In genomic region chr14:102182901-102183619, GRCh38 we compare ENCODE assay signal across 17 cellular contexts. TPM values are rescaled to one million over a fixed set of nuclear protein-coding genes. Genes with fewer than 3 reads are reported as not detected.
DNase-seq lines count a peak whose midpoint lies in the region; ATAC-seq, FAIRE-seq and TF ChIP-seq lines count a peak whose summit lies in the region.
"Had no signal": no experiment of that assay in that cellular context is flagged by ENCODE, and none has a peak within 500 bp of the region (broad histone marks: within the 10 kb centered on the region; RNA-seq: fewer than 3 reads in every experiment).

No MANE protein-coding gene starts in this region.

- DNase-seq in ELR (ENCODE audit: low read depth): peak; percentile 50
- peak; percentile 61 for DNase-seq in NCI-H446 treated with DMSO at 0.1 percent for 48 hours (lab: John Stamatoyannopoulos, UW)
- peak; percentile 27 for DNase-seq in choroid plexus epithelial cell (ENCODE audit: low read depth)
- DNase-seq in psoas muscle: no peak
- DNase-seq in activated CD4-positive, CD25-positive, alpha-beta regulatory T cell treated with anti-CD3 and anti-CD28 coated beads, Interleukin-2, amount 50 U/mL, for 72 hours: no peak
- no peak for DNase-seq in D721Med (ENCODE audit: insufficient read length, low spot score)
- no peak for DNase-seq in GM13977 (ENCODE audit: low spot score)
- DNase-seq: activated CD8-positive, alpha-beta memory T cell treated with anti-CD3 and anti-CD28 coated beads for 24 hours; amniotic stem cell; endodermal cell; GDM1; NCI-H1092 had no signal

- in situ Hi-C loops in GM13977 (cut with MboI; ENCODE audit: low pct_unique_long_range_greater_than_20kb, low sequenced_read_pairs, unreplicated experiment): no loop called here

- H3K36me3 ChIP-seq in psoas muscle (ENCODE audit: insufficient read depth in 1 of 2, low read depth in 1 of 2): no peaks in the 10 kb centered on the region
- H3K36me3 ChIP-seq: right atrium auricular region had no signal

- H3K27me3 ChIP-seq in psoas muscle (ENCODE audit: insufficient read depth in 3 of 3, low read length in 2 of 3): no peaks in the 10 kb centered on the region
- H3K27me3 ChIP-seq: right atrium auricular region had no signal

- ATAC-seq in psoas muscle (no peak), GM21360 (IDR thresholded peaks at IDR 0.05; ENCODE audit: unreplicated experiment) (no peak)
- ATAC-seq: HCT116 had no signal

- H3K27ac ChIP-seq in psoas muscle: peak overlapping the region; percentile 62
- H3K27ac ChIP-seq: right atrium auricular region had no signal

- intact Hi-C loops in psoas muscle (cut with DNase I): no loop called here

- peaks cover 83% of the 10 kb centered on the region for H3K4me1 ChIP-seq in psoas muscle

- 37 to 58% (median 42%) methylated on average over 9 of the region's 9 CpGs for WGBS in psoas muscle, 3 donors

- H3K9me3 ChIP-seq in psoas muscle: no peaks in the 10 kb centered on the region
- H3K9me3 ChIP-seq: right atrium auricular region had no signal

- TF ChIP-seq CTCF in choroid plexus epithelial cell (conservative IDR thresholded peaks at IDR 0.05; ENCODE audit: low read depth, low read length): no peak
- TF ChIP-seq CTCF in psoas muscle (IDR thresholded peaks at IDR 0.05): no peak
- TF ChIP-seq CTCF in D721Med (IDR thresholded peaks at IDR 0.05; ENCODE audit: insufficient read depth, missing control alignments): no peak
- TF ChIP-seq CTCF in GM13977 (IDR thresholded peaks at IDR 0.05; ENCODE audit: extremely low read depth, insufficient read depth, missing control alignments): no peak

- no peak for FAIRE-seq in D721Med (lab: Jason Lieb, UNC)
- FAIRE-seq: GM18507 had no signal

- H3K4me3 ChIP-seq in choroid plexus epithelial cell (ENCODE audit: low read depth, low read length): no peak overlapping the region
- H3K4me3 ChIP-seq in psoas muscle: peak overlapping the region; percentile 37
- H3K4me3 ChIP-seq: PC-9, right atrium auricular region had no signal

RNA-seq across cellular contexts. Expression of gene WDR20, which starts 43.4 kb away (rescaled TPM):
- total RNA-seq in psoas muscle: 10 to 100 TPM; 18.3 to 26.8 (median 22.3) TPM
- 10 to 100 TPM; 11.4 to 20.6 (median 11.9) TPM for polyA plus RNA-seq in psoas muscle

Comparison
In these comparisons a context has a peak if more than half of its experiments do, and no peak if none do; other contexts are left out.
1. DNase-seq: peak in ELR (single experiment), NCI-H446 treated with DMSO at 0.1 percent for 48 hours (single experiment) and choroid plexus epithelial cell (single experiment); none in psoas muscle (0 of 2), activated CD4-positive, CD25-positive, alpha-beta regulatory T cell treated with anti-CD3 and anti-CD28 coated beads, Interleukin-2, amount 50 U/mL, for 72 hours (single experiment), D721Med (single experiment) and GM13977 (single experiment).